23 cellular contexts compared by ENCODE assay signal in the genomic region with DNA sequence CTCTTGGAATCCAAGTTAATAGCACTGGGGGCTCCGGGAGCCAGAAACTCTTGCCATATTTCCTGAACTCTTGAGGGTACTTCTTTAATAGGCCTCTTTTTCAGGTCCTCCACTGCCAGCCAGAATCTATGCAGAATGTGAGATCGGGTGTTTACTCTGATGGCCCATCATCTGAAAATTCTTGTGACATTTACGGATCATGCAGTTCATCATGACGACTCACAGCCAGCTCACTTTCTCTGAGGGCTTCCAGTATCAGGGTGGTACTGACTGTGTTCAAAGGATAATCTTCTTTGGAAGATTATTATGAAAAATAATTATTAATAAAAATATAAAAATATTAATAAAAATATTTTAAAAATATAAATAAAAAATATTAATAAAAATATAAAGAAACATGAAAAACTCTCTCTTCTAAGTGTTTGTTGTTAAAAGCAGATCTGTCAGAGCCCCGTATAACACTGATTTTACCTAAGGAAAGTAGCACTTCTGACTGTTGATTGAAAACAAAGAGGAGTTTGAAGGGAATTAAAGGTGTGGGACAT.
A peak's percentile ranks its signal among the peaks of the same experiment; 100 is the strongest.
DNase-seq lines count a peak whose midpoint lies in the region; ATAC-seq, FAIRE-seq and TF ChIP-seq lines count a peak whose summit lies in the region.
"Had no signal": no experiment of that assay in that cellular context is flagged by ENCODE, and none has a peak within 500 bp of the region (broad histone marks: within the 10 kb centered on the region; RNA-seq: fewer than 3 reads in every experiment).

No MANE protein-coding gene starts in this region.

- TF ChIP-seq CTCF in bronchial epithelial cell (IDR thresholded peaks at IDR 0.05; ENCODE audit: insufficient read depth, low read length, severe bottlenecking) (no peak), gastrocnemius medialis (IDR thresholded peaks at IDR 0.05 in 4 of 5, conservative IDR thresholded peaks at IDR 0.05 in 1 of 5) (no peak)

- H3K27me3 ChIP-seq in bronchial epithelial cell (ENCODE audit: control insufficient read depth, insufficient read depth, low read length), result no peaks in the 10 kb centered on the region
- no peaks in the 10 kb centered on the region for H3K27me3 ChIP-seq in gastrocnemius medialis
- H3K27me3 ChIP-seq in small intestine (ENCODE audit: control insufficient read depth in 2 of 2, insufficient read depth in 2 of 2, low read length in 2 of 2), result no peaks in the 10 kb centered on the region

- no peak for TF ChIP-seq POLR2A in gastrocnemius medialis (IDR thresholded peaks at IDR 0.05)

- FAIRE-seq in bronchial epithelial cell (lab: Jason Lieb, UNC) (no peak), small intestine (lab: Jason Lieb, UNC) (no peak)
- FAIRE-seq: GM19239 had no signal

- DNase-seq in ELR (ENCODE audit: low read depth) (peak; percentile 72), M059J (ENCODE audit: low read depth) (peak; percentile 55), bronchial epithelial cell (ENCODE audit: low read depth) (peak; percentile 6), kidney tubule cell (ENCODE audit: low spot score) (peak; percentile 19), NCI-H2081 treated with DMSO at 0.1 percent for 48 hours (lab: John Stamatoyannopoulos, UW) (no peak), gastrocnemius medialis (no peak), small intestine (no peak), GM19240 (ENCODE audit: insufficient read length, low spot score) (no peak)
- DNase-seq: ACHN, AML-193, DMS79 treated with DMSO at 0.1 percent for 48 hours, GDM1, GOT3, KBM-7, NCI-H1436, NCI-H2081, NCI-H510A, NCI-H82, OCI-M1, RPMI8226, SHP77 treated with DMSO at 0.1 percent for 48 hours had no signal

- H3K27ac ChIP-seq in gastrocnemius medialis (no peak overlapping the region), small intestine (ENCODE audit: low read depth in 1 of 2, low read length in 1 of 2) (no peak overlapping the region)
- H3K27ac ChIP-seq: C4-2B had no signal

- no peak for ATAC-seq in gastrocnemius medialis

- H3K36me3 ChIP-seq in bronchial epithelial cell (ENCODE audit: control insufficient read depth, insufficient read depth, low read length), result no peaks in the 10 kb centered on the region
- no peaks in the 10 kb centered on the region for H3K36me3 ChIP-seq in gastrocnemius medialis
- H3K36me3 ChIP-seq in small intestine (ENCODE audit: control insufficient read depth in 2 of 2, insufficient read depth in 2 of 2, low read length in 2 of 2), result no peaks in the 10 kb centered on the region

- WGBS in small intestine, 3 donors, result 83 to 95% (median 88%) methylated on average over 5 of the region's 5 CpGs

- H3K4me1 ChIP-seq in gastrocnemius medialis (no peaks in the 10 kb centered on the region), small intestine (ENCODE audit: control insufficient read depth in 2 of 2, insufficient read depth in 1 of 2, low read depth in 1 of 2, low read length in 1 of 2) (no peaks in the 10 kb centered on the region)

- H3K4me3 ChIP-seq in bronchial epithelial cell (ENCODE audit: low read depth, low read length) (no peak overlapping the region), gastrocnemius medialis (no peak overlapping the region), small intestine (ENCODE audit: low read depth in 1 of 2, low read length in 2 of 2) (no peak overlapping the region)

- in situ Hi-C loops in gastrocnemius medialis (cut with MboI; ENCODE audit: low sequenced_read_pairs in 4 of 4), result no loop called here

- H3K9me3 ChIP-seq in gastrocnemius medialis, result no peaks in the 10 kb centered on the region
- H3K9me3 ChIP-seq in small intestine (ENCODE audit: control insufficient read depth, low read depth), result no peaks in the 10 kb centered on the region

- intact Hi-C loops in gastrocnemius medialis (cut with DNase I; ENCODE audit: low total_unique reads), result no loop called here

Comparison
In these comparisons a context has a peak if more than half of its experiments do, and no peak if none do; other contexts are left out.
1. DNase-seq: peak in ELR (single experiment), M059J (single experiment), bronchial epithelial cell (single experiment) and kidney tubule cell (single experiment); none in NCI-H2081 treated with DMSO at 0.1 percent for 48 hours (single experiment), gastrocnemius medialis (0 of 2), small intestine (single experiment) and GM19240 (single experiment).